ENCODE assay signal across 18 cellular contexts in the genomic region with DNA sequence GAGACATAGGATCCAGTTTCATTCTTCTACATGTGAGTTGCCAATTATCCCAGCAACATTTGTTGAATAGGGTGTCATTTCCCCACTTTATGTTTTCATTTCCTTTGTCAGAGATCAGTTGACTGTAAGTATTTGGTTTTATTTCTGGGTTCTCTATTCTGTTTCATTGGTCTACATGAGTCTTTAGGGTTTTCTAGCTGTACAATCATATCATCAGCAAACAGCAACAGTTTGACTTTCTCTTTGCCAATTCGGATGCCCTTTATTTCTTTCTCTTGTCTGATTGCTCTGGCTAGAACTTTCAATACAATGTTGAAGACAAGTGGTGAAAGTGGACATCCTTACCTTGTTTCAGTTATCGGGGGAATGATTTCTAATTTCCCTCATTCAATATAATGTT. TPM values are rescaled to one million over a fixed set of nuclear protein-coding genes. Genes with fewer than 3 reads are reported as not detected.
A peak's percentile ranks its signal among the peaks of the same experiment; 100 is the strongest.
DNase-seq lines count a peak whose midpoint lies in the region; ATAC-seq and TF ChIP-seq lines count a peak whose summit lies in the region.
"Had no signal": no experiment of that assay in that cellular context is flagged by ENCODE, and none has a peak within 500 bp of the region (broad histone marks: within the 10 kb centered on the region; RNA-seq: fewer than 3 reads in every experiment).

No MANE protein-coding gene starts in this region.

- POLR2A ChIA-PET in naive thymus-derived CD8-positive, alpha-beta T cell (lab: Charles Lee): no interaction called here

- intact Hi-C loops in natural killer cell (cut with micrococcal nuclease): no loop called here

- no peaks in the 10 kb centered on the region for H3K36me3 Mint-ChIP-seq in natural killer cell
- no peaks in the 10 kb centered on the region for H3K36me3 Mint-ChIP-seq in natural killer cell treated with Interleukin-12 subunit alpha and Interleukin-12 subunit beta and Interleukin-15 and Interleukin-18, amount 100 ng/mL, for 72 hours
- no peaks in the 10 kb centered on the region for H3K36me3 Mint-ChIP-seq in IgD-negative memory B cell
- H3K36me3 Mint-ChIP-seq in effector memory CD8-positive, alpha-beta T cell (ENCODE audit: insufficient read depth): no peaks in the 10 kb centered on the region
- no peaks in the 10 kb centered on the region for H3K36me3 Mint-ChIP-seq in naive thymus-derived CD8-positive, alpha-beta T cell
- H3K36me3 Mint-ChIP-seq: CD4-positive, CD25-positive, alpha-beta regulatory T cell had no signal

- H3K4me3 Mint-ChIP-seq in natural killer cell (no peak overlapping the region), IgD-negative memory B cell (peak overlapping the region in 1 of 4 donors; percentile 58)
- no peak overlapping the region for H3K4me3 Mint-ChIP-seq in natural killer cell treated with Interleukin-12 subunit alpha and Interleukin-12 subunit beta and Interleukin-15 and Interleukin-18, amount 100 ng/mL, for 72 hours
- no peak overlapping the region for H3K4me3 Mint-ChIP-seq in effector memory CD8-positive, alpha-beta T cell
- H3K4me3 Mint-ChIP-seq in naive thymus-derived CD8-positive, alpha-beta T cell: no peak overlapping the region
- H3K4me3 Mint-ChIP-seq: CD4-positive, CD25-positive, alpha-beta regulatory T cell had no signal

- H3K27ac Mint-ChIP-seq in natural killer cell (peak overlapping the region in 1 of 2 donors; percentile 39), IgD-negative memory B cell (peak overlapping the region; percentile 1 to 80 (median 34))
- H3K27ac Mint-ChIP-seq in natural killer cell treated with Interleukin-12 subunit alpha and Interleukin-12 subunit beta and Interleukin-15 and Interleukin-18, amount 100 ng/mL, for 72 hours: no peak overlapping the region
- no peak overlapping the region for H3K27ac Mint-ChIP-seq in effector memory CD8-positive, alpha-beta T cell
- H3K27ac Mint-ChIP-seq in naive thymus-derived CD8-positive, alpha-beta T cell: peak overlapping the region in 2 of 10 donors; percentile 25 to 68

- H3K27me3 Mint-ChIP-seq in natural killer cell (ENCODE audit: low read depth in 2 of 2) (no peaks in the 10 kb centered on the region), IgD-negative memory B cell (no peaks in the 10 kb centered on the region)
- peaks cover 0 to 2% of the 10 kb centered on the region in 2 donors for H3K27me3 Mint-ChIP-seq in natural killer cell treated with Interleukin-12 subunit alpha and Interleukin-12 subunit beta and Interleukin-15 and Interleukin-18, amount 100 ng/mL, for 72 hours
- no peaks in the 10 kb centered on the region for H3K27me3 Mint-ChIP-seq in effector memory CD8-positive, alpha-beta T cell
- H3K27me3 Mint-ChIP-seq in naive thymus-derived CD8-positive, alpha-beta T cell: no peaks in the 10 kb centered on the region

- peak in 2 of 3 donors; percentile 34 to 40 for ATAC-seq in natural killer cell
- ATAC-seq in natural killer cell treated with Interleukin-12 subunit alpha and Interleukin-12 subunit beta and Interleukin-15 and Interleukin-18, amount 100 ng/mL, for 72 hours: no peak
- ATAC-seq in effector memory CD8-positive, alpha-beta T cell (replicated peaks): peak; percentile 61
- peak; percentile 28 to 62 for ATAC-seq in naive thymus-derived CD8-positive, alpha-beta T cell
- ATAC-seq in GM19351 (IDR thresholded peaks at IDR 0.05; ENCODE audit: unreplicated experiment): no peak
- ATAC-seq: HCT116 had no signal

- TF ChIP-seq CTCF in natural killer cell (IDR thresholded peaks at IDR 0.05): no peak

- DNase-seq in natural killer cell (no peak), T-helper 1 cell (no peak), hypothalamus (lab: John Stamatoyannopoulos, UW) (no peak)
- DNase-seq in natural killer cell treated with Interleukin-12 subunit alpha and Interleukin-12 subunit beta and Interleukin-15 and Interleukin-18, amount 100 ng/mL, for 72 hours (ENCODE audit: low spot score): no peak
- no peak for DNase-seq in effector memory CD8-positive, alpha-beta T cell
- peak in 1 of 10 donors; percentile 27 for DNase-seq in naive thymus-derived CD8-positive, alpha-beta T cell
- DNase-seq: BE2C, C1 segment of cervical spinal cord, DMS153, DMS79, GDM1, GOT3, H7, IMR-90 had no signal

- H3K4me1 Mint-ChIP-seq in natural killer cell (no peaks in the 10 kb centered on the region), IgD-negative memory B cell (peaks cover 22 to 39% (median 34%) of the 10 kb centered on the region in 3 donors)
- H3K4me1 Mint-ChIP-seq in natural killer cell treated with Interleukin-12 subunit alpha and Interleukin-12 subunit beta and Interleukin-15 and Interleukin-18, amount 100 ng/mL, for 72 hours (ENCODE audit: low read depth in 2 of 2): peaks cover 0 to 5% of the 10 kb centered on the region in 2 donors
- no peaks in the 10 kb centered on the region for H3K4me1 Mint-ChIP-seq in effector memory CD8-positive, alpha-beta T cell (ENCODE audit: low read depth in 2 of 2)
- peaks cover 3 to 25% (median 9%) of the 10 kb centered on the region in 4 donors for H3K4me1 Mint-ChIP-seq in naive thymus-derived CD8-positive, alpha-beta T cell

- H3K9me3 Mint-ChIP-seq in natural killer cell (peaks cover 0 to 2% of the 10 kb centered on the region in 2 donors), IgD-negative memory B cell (peaks cover 1 to 15% (median 2%) of the 10 kb centered on the region in 3 donors)
- H3K9me3 Mint-ChIP-seq in natural killer cell treated with Interleukin-12 subunit alpha and Interleukin-12 subunit beta and Interleukin-15 and Interleukin-18, amount 100 ng/mL, for 72 hours: no peaks in the 10 kb centered on the region
- no peaks in the 10 kb centered on the region for H3K9me3 Mint-ChIP-seq in effector memory CD8-positive, alpha-beta T cell
- H3K9me3 Mint-ChIP-seq in naive thymus-derived CD8-positive, alpha-beta T cell: peaks cover 0 to 7% (median 0%) of the 10 kb centered on the region in 9 donors

RNA-seq across cellular contexts. Expression of gene MICA, which starts 23.0 kb away (rescaled TPM):
- total RNA-seq in natural killer cell: 10 to 100 TPM in 2 of 3 donors, 1 to 10 TPM in 1; 9.3 to 19.7 (median 11.4) TPM
- 10 to 100 TPM; 14.2 to 16.9 TPM for total RNA-seq in natural killer cell treated with Interleukin-12 subunit alpha and Interleukin-12 subunit beta and Interleukin-15 and Interleukin-18, amount 100 ng/mL, for 72 hours
- polyA plus RNA-seq in IgD-negative memory B cell: 9.2 TPM
- total RNA-seq in naive thymus-derived CD8-positive, alpha-beta T cell: 10 to 100 TPM; 21.0 to 21.9 TPM
- polyA plus RNA-seq in naive thymus-derived CD8-positive, alpha-beta T cell: 1 to 10 TPM; 3.7 to 5.8 (median 5.5) TPM

Comparison
In these comparisons a context has a peak if more than half of its experiments do, and no peak if none do; other contexts are left out.
1. ATAC-seq: peak in natural killer cell (2 of 3), effector memory CD8-positive, alpha-beta T cell (single experiment) and naive thymus-derived CD8-positive, alpha-beta T cell (2 of 2); none in natural killer cell treated with Interleukin-12 subunit alpha and Interleukin-12 subunit beta and Interleukin-15 and Interleukin-18, amount 100 ng/mL, for 72 hours (0 of 2) and GM19351 (single experiment).
2. H3K27ac Mint-ChIP-seq: peak in IgD-negative memory B cell (3 of 3); none in natural killer cell treated with Interleukin-12 subunit alpha and Interleukin-12 subunit beta and Interleukin-15 and Interleukin-18, amount 100 ng/mL, for 72 hours (0 of 2) and effector memory CD8-positive, alpha-beta T cell (0 of 2).